ENCODE assay signal across 15 cellular contexts in the genomic region with DNA sequence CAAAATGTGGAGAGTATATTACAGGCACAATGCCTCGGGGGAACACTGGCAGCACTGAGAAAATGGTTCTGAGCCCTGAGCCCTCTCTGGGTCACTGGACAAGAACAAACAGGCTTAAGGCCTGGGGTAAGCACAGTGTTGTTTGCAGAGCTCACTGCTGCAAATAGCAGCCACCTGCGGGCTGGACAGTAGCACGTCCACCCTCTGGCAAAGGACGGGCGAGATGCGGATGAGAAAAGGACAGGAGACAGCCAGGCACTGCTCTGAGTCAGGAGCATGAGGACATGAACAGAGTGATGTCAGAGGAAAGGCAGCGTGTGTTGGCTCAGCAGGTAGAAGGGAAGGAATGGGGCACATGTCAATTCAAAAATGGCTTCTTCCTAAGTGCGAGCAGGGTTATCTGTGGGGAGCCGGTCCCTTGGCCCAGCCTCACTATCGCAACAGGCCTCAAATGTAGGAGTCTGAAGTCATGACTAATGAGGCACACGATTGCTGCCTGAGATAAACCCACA. TPM values are rescaled to one million over a fixed set of nuclear protein-coding genes. Genes with fewer than 3 reads are reported as not detected.
A peak's percentile ranks its signal among the peaks of the same experiment; 100 is the strongest.
DNase-seq lines count a peak whose midpoint lies in the region; ATAC-seq and TF ChIP-seq lines count a peak whose summit lies in the region.
"Had no signal": no experiment of that assay in that cellular context is flagged by ENCODE, and none has a peak within 500 bp of the region (broad histone marks: within the 10 kb centered on the region; RNA-seq: fewer than 3 reads in every experiment).

No MANE protein-coding gene starts in this region.

- H3K9me3 Mint-ChIP-seq in glutamatergic neuron (ENCODE audit: unreplicated experiment), result peaks cover 2% of the 10 kb centered on the region

- H3K36me3 Mint-ChIP-seq in glutamatergic neuron (ENCODE audit: unreplicated experiment), result no peaks in the 10 kb centered on the region

- peaks cover 46% of the 10 kb centered on the region for H3K4me1 Mint-ChIP-seq in glutamatergic neuron (ENCODE audit: low read depth, unreplicated experiment)
- H3K4me1 Mint-ChIP-seq: CD4-positive, alpha-beta memory T cell had no signal

- no peak overlapping the region for H3K4me3 ChIP-seq in retinal pigment epithelial cell (ENCODE audit: low read length)
- H3K4me3 ChIP-seq: coronary artery, SJSA1 had no signal

- H3K27me3 Mint-ChIP-seq in glutamatergic neuron (ENCODE audit: unreplicated experiment), result no peaks in the 10 kb centered on the region
- H3K27me3 Mint-ChIP-seq: CD4-positive, alpha-beta memory T cell had no signal

- TF ChIP-seq CTCF in glutamatergic neuron (IDR thresholded peaks at IDR 0.05; ENCODE audit: partially characterized antibody, unreplicated experiment) (no peak), retinal pigment epithelial cell (conservative IDR thresholded peaks at IDR 0.05; ENCODE audit: low read depth, low read length) (no peak)

- no peak overlapping the region for H3K4me3 Mint-ChIP-seq in glutamatergic neuron (ENCODE audit: unreplicated experiment)
- H3K4me3 Mint-ChIP-seq: CD4-positive, alpha-beta memory T cell had no signal

- ATAC-seq in GM19467 (IDR thresholded peaks at IDR 0.05; ENCODE audit: unreplicated experiment), result no peak

- DNase-seq in NCI-H2029 (lab: John Stamatoyannopoulos, UW) (peak; percentile 11), NCI-H2029 treated with DMSO at 0.1 percent for 48 hours (lab: John Stamatoyannopoulos, UW) (no peak), amniotic epithelial cell (ENCODE audit: low read depth) (peak; percentile 38), glutamatergic neuron (no peak), retinal pigment epithelial cell (ENCODE audit: low read depth) (peak; percentile 28), NCI-H446 treated with DMSO at 0.1 percent for 48 hours (lab: John Stamatoyannopoulos, UW) (no peak)
- DNase-seq in effector CD4-positive, alpha-beta T cell, result no peak
- DNase-seq: 8988T; activated naive CD4-positive, alpha-beta T cell treated with anti-CD3 and anti-CD28 coated beads, Interleukin-2, amount 50 U/mL, for 16 hours; CD4-positive, alpha-beta memory T cell; NCI-H526; stimulated activated CD4-positive, alpha-beta T cell treated with anti-CD3 and anti-CD28 coated beads, Interleukin-12 subunit alpha, Interleukin-12 subunit beta, amount 100 ng/mL, for 4 hours had no signal

- H3K27ac Mint-ChIP-seq in glutamatergic neuron (ENCODE audit: unreplicated experiment), result peak overlapping the region; percentile 11
- H3K27ac Mint-ChIP-seq: CD4-positive, alpha-beta memory T cell had no signal

RNA-seq across cellular contexts. Expression of gene NEB, which starts 25.9 kb away (rescaled TPM):
- total RNA-seq in glutamatergic neuron (ENCODE audit: unreplicated experiment), result 0.59 TPM

Comparison
In these comparisons a context has a peak if more than half of its experiments do, and no peak if none do; other contexts are left out.
1. DNase-seq: peak in NCI-H2029 (single experiment), amniotic epithelial cell (single experiment) and retinal pigment epithelial cell (single experiment); none in NCI-H2029 treated with DMSO at 0.1 percent for 48 hours (single experiment), glutamatergic neuron (single experiment), effector CD4-positive, alpha-beta T cell (single experiment) and NCI-H446 treated with DMSO at 0.1 percent for 48 hours (single experiment).